22 cellular contexts compared by ENCODE assay signal in the genomic region with DNA sequence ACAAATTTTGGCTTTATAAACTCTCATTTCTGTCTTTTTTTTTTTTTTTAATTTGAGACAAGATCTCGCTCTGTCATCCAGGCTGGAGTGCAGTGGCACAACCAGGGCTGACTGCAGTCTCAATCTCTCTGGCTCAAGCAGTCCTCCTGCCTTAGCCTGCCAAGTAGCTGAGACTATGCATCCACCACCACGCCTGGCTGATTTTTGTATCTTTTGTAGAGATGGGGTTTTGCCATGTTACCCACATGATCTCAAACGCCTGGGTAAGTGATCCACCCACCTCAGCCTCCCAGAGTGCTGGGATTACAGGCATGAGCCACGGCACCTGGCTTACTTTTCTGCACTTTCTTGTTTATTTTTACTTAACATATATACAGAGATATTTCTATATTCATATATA.
"Had no signal": no experiment of that assay in that cellular context is flagged by ENCODE, and none has a peak within 500 bp of the region (broad histone marks: within the 10 kb centered on the region; RNA-seq: fewer than 3 reads in every experiment).

No MANE protein-coding gene starts in this region.

- ATAC-seq: esophagus mucosa; gastrocnemius medialis; left ventricle myocardium superior; lower lobe of right lung; natural killer cell; psoas muscle; right cardiac atrium; stimulated activated effector memory CD8-positive, alpha-beta T cell treated with anti-CD3 and anti-CD28 coated beads, Interleukin-12 subunit alpha, Interleukin-12 subunit beta, amount 100 ng/mL, for 72 hours; stimulated activated naive CD8-positive, alpha-beta T cell treated with anti-CD3 and anti-CD28 coated beads, Interleukin-15, Interleukin-2, amounts not matched to agents 100 U/mL and 50 U/mL, for 24 hours had no signal

- DNase-seq: dorsolateral prefrontal cortex; effector CD4-positive, alpha-beta T cell; foreskin fibroblast; gastrocnemius medialis; left ventricle myocardium superior; lower lobe of right lung; natural killer cell; occipital lobe; ovary; posterior cingulate gyrus; psoas muscle; right cardiac atrium; sigmoid colon; stimulated activated CD4-positive, alpha-beta T cell treated with anti-CD3 and anti-CD28 coated beads, Interleukin-2, amount 100 ng/mL, for 24 hours; stimulated activated CD4-positive, alpha-beta T cell treated with anti-CD3 and anti-CD28 coated beads, Interleukin-4, amount 100 ng/mL, for 24 hours; stimulated activated naive CD8-positive, alpha-beta T cell treated with anti-CD3 and anti-CD28 coated beads, Interleukin-15, Interleukin-2, amounts not matched to agents 100 U/mL and 50 U/mL, for 24 hours; substantia nigra; testis; upper lobe of left lung had no signal

- H3K27ac Mint-ChIP-seq: stimulated activated effector memory CD8-positive, alpha-beta T cell treated with anti-CD3 and anti-CD28 coated beads, Interleukin-12 subunit alpha, Interleukin-12 subunit beta, amount 100 ng/mL, for 72 hours had no signal

- H3K4me3 Mint-ChIP-seq: natural killer cell; stimulated activated effector memory CD8-positive, alpha-beta T cell treated with anti-CD3 and anti-CD28 coated beads, Interleukin-12 subunit alpha, Interleukin-12 subunit beta, amount 100 ng/mL, for 72 hours had no signal

- H3K9me3 Mint-ChIP-seq: natural killer cell; stimulated activated effector memory CD8-positive, alpha-beta T cell treated with anti-CD3 and anti-CD28 coated beads, Interleukin-12 subunit alpha, Interleukin-12 subunit beta, amount 100 ng/mL, for 72 hours had no signal

- H3K9me3 ChIP-seq: gastrocnemius medialis, lower lobe of right lung, ovary, psoas muscle, sigmoid colon, testis, tibial nerve, upper lobe of left lung had no signal

- H3K36me3 Mint-ChIP-seq: natural killer cell had no signal
